In genomic region chr1:182060877-182061276, GRCh38 we compare ENCODE assay signal across 1 cellular context.
TF ChIP-seq lines count a peak whose summit lies in the region.

No MANE protein-coding gene starts in this region.

TF ChIP-seq in HepG2, 621 proteins besides CTCF, POLR2A, EP300 and RAD21 (continued from another document):
- no peak for TF ChIP-seq ZBTB10 (CRISPR knock-in tag; IDR thresholded peaks at IDR 0.05; ENCODE audit: borderline replicate concordance)
